34 cellular contexts compared by ENCODE assay signal in genomic region chr13:78674638-78675037, GRCh38.
"Had no signal": no experiment of that assay in that cellular context is flagged by ENCODE, and none has a peak within 500 bp of the region (broad histone marks: within the 10 kb centered on the region; RNA-seq: fewer than 3 reads in every experiment).

No MANE protein-coding gene starts in this region.

- DNase-seq: Kasumi-1, MG63, MM.1S, MV-4-11, NCI-H1048, NCI-H1092, NCI-H1092 treated with DMSO at 0.1 percent for 48 hours, NCI-H1105, NCI-H1105 treated with DMSO at 0.1 percent for 48 hours, NCI-H1417, NCI-H1417 treated with DMSO at 0.1 percent for 48 hours, NCI-H1436, NCI-H1436 treated with DMSO at 0.1 percent for 48 hours, NCI-H146, NCI-H1694, NCI-H1694 treated with DMSO at 0.1 percent for 48 hours, NCI-H187, NCI-H187 treated with DMSO at 0.1 percent for 48 hours, NCI-H1930, NCI-H2029, NCI-H2029 treated with DMSO at 0.1 percent for 48 hours, NCI-H2081, NCI-H2081 treated with DMSO at 0.1 percent for 48 hours, NCI-H2107, NCI-H2171, NCI-H2171 treated with DMSO at 0.1 percent for 48 hours, NCI-H2227 treated with DMSO at 0.1 percent for 48 hours, NCI-H226, NCI-H345, NCI-H446, NCI-H446 treated with DMSO at 0.1 percent for 48 hours, NCI-H510A, NCI-H510A treated with DMSO at 0.1 percent for 48 hours, NCI-H524 had no signal

- H3K4me3 ChIP-seq: MG63 had no signal

- H3K9me3 ChIP-seq: MG63 had no signal

- H3K36me3 ChIP-seq: MG63 had no signal
